In genomic region chr1:51833700-51834099, GRCh38 we compare ENCODE assay signal across 16 cellular contexts. TPM values are rescaled to one million over a fixed set of nuclear protein-coding genes. Genes with fewer than 3 reads are reported as not detected.
DNase-seq lines count a peak whose midpoint lies in the region; ATAC-seq and TF ChIP-seq lines count a peak whose summit lies in the region.
"Had no signal": no experiment of that assay in that cellular context is flagged by ENCODE, and none has a peak within 500 bp of the region (broad histone marks: within the 10 kb centered on the region; RNA-seq: fewer than 3 reads in every experiment).

No MANE protein-coding gene starts in this region.

- peaks cover 5% of the 10 kb centered on the region for H3K9me3 ChIP-seq in A673 (ENCODE audit: low read depth, low read length, poor library complexity, severe bottlenecking)
- H3K9me3 ChIP-seq in PC-3 (ENCODE audit: low read length): no peaks in the 10 kb centered on the region
- H3K9me3 ChIP-seq in ovary: no peaks in the 10 kb centered on the region
- H3K9me3 ChIP-seq in adrenal gland (replicated peaks in 1 of 3): no peaks in the 10 kb centered on the region
- H3K9me3 ChIP-seq: SJSA1 had no signal

- H3K36me3 ChIP-seq in A673 (ENCODE audit: insufficient read depth, low read length, poor library complexity, severe bottlenecking) (peaks cover 100% of the 10 kb centered on the region), PC-3 (ENCODE audit: low read depth, low read length) (peaks cover 16% of the 10 kb centered on the region), ovary (no peaks in the 10 kb centered on the region), adrenal gland (replicated peaks in 1 of 2) (peaks cover 0 to 19% of the 10 kb centered on the region in 2 donors)

- H3K4me1 ChIP-seq in A673 (ENCODE audit: insufficient read depth, low read length, poor library complexity, severe bottlenecking) (peaks cover 7% of the 10 kb centered on the region), PC-3 (ENCODE audit: insufficient read depth, low read length) (peaks cover 9% of the 10 kb centered on the region; the same call in 1 of the 2 replicates), ovary (ENCODE audit: insufficient read depth) (no peaks in the 10 kb centered on the region), adrenal gland (replicated peaks in 1 of 2) (no peaks in the 10 kb centered on the region)
- H3K4me1 ChIP-seq: BLaER1 treated with 17β-estradiol and CSF1 and Interleukin-3, amounts not matched to agents 10 nM and 100 nM; SJSA1 had no signal

- H4K20me1 ChIP-seq in PC-3 (ENCODE audit: low read length): no peaks in the 10 kb centered on the region

- H3K4me3 ChIP-seq in A673 (ENCODE audit: low read depth, low read length, poor library complexity, severe bottlenecking): no peak overlapping the region
- H3K4me3 ChIP-seq in PC-3 (ENCODE audit: low read length): no peak overlapping the region
- H3K4me3 ChIP-seq in ovary: no peak overlapping the region
- H3K4me3 ChIP-seq in adrenal gland: no peak overlapping the region
- H3K4me3 ChIP-seq: BLaER1 treated with 17β-estradiol and CSF1 and Interleukin-3, amounts not matched to agents 10 nM and 100 nM; SJSA1 had no signal

- TF ChIP-seq EP300 in ovary (IDR thresholded peaks at IDR 0.05): no peak

- CTCF ChIA-PET in A673 (lab: Charles Lee): no interaction called here
- CTCF ChIA-PET in PC-3 (lab: Charles Lee): no interaction called here

- POLR2A ChIA-PET in A673 (lab: Charles Lee; ENCODE audit: low non-redundant PET): no interaction called here
- POLR2A ChIA-PET in PC-3 (lab: Charles Lee; ENCODE audit: unreplicated experiment): no interaction called here

- H3K27me3 ChIP-seq in A673 (replicated peaks; ENCODE audit: insufficient read depth, low read depth, low read length, poor library complexity) (no peaks in the 10 kb centered on the region), PC-3 (ENCODE audit: low read length) (no peaks in the 10 kb centered on the region), ovary (no peaks in the 10 kb centered on the region), adrenal gland (no peaks in the 10 kb centered on the region)
- H3K27me3 ChIP-seq: BLaER1 treated with 17β-estradiol and CSF1 and Interleukin-3, amounts not matched to agents 10 nM and 100 nM; SJSA1 had no signal

- no peak overlapping the region for H3K9ac ChIP-seq in PC-3 (ENCODE audit: low read length)
- H3K9ac ChIP-seq: BLaER1 treated with 17β-estradiol and CSF1 and Interleukin-3, amounts not matched to agents 10 nM and 100 nM had no signal

- DNase-seq in A673 (ENCODE audit: low spot score) (no peak), ELR (ENCODE audit: low read depth) (peak; percentile 50), PC-3 (peak; percentile 66), fibroblast of gingiva (ENCODE audit: low read depth) (peak; percentile 1), ovary (no peak), adrenal gland (no peak)
- DNase-seq: NCI-H1417 treated with DMSO at 0.1 percent for 48 hours; NCI-H2029; NCI-H2171; NCI-H446; NCI-H69; NK-92 treated with Interleukin-12 subunit alpha and Interleukin-12 subunit beta, amount 100 ng/mL, for 24 hours had no signal

- 92 to 96% (median 96%) methylated on average over 2 of the region's 2 CpGs for WGBS in ovary, 3 donors
- WGBS in adrenal gland, 4 donors: 95 to 100% (median 98%) methylated on average over 2 of the region's 2 CpGs

- H3K79me2 ChIP-seq in PC-3 (ENCODE audit: low read length): no peaks in the 10 kb centered on the region

- no peak overlapping the region for H2AFZ ChIP-seq in PC-3 (ENCODE audit: low read length)

- H3F3A ChIP-seq in PC-3 (ENCODE audit: low read length, unreplicated experiment): no peaks in the 10 kb centered on the region

- H3K27ac ChIP-seq in A673 (ENCODE audit: low read depth, low read length, poor library complexity, severe bottlenecking) (peak overlapping the region; percentile 39), PC-3 (ENCODE audit: low read length) (no peak overlapping the region), ovary (no peak overlapping the region), adrenal gland (no peak overlapping the region)
- H3K27ac ChIP-seq: BLaER1 treated with 17β-estradiol and CSF1 and Interleukin-3, amounts not matched to agents 10 nM and 100 nM; SJSA1 had no signal

- no TSS peak for BruUV-seq in A673 (replicated peaks; lab: Mats Ljungman, UMichigan)
- BruUV-seq in PC-3 (replicated peaks; lab: Mats Ljungman, UMichigan): no TSS peak

- H3K9me2 ChIP-seq in PC-3 (replicated peaks; ENCODE audit: low read length): no peaks in the 10 kb centered on the region

- TF ChIP-seq CTCF in A673 (conservative IDR thresholded peaks at IDR 0.05; ENCODE audit: low read depth, low read length) (no peak), PC-3 (conservative IDR thresholded peaks at IDR 0.05; ENCODE audit: low read depth, low read length) (no peak), ovary (IDR thresholded peaks at IDR 0.05) (no peak), adrenal gland (IDR thresholded peaks at IDR 0.05) (no peak)

- H3K4me2 ChIP-seq in PC-3 (ENCODE audit: low read length): no peak overlapping the region
- H3K4me2 ChIP-seq: BLaER1 treated with 17β-estradiol and CSF1 and Interleukin-3, amounts not matched to agents 10 nM and 100 nM had no signal

- intact Hi-C loops in A673 (cut with micrococcal nuclease; ENCODE audit: unreplicated experiment): no loop called here
- intact Hi-C loops in PC-3 (cut with micrococcal nuclease): no loop called here
- intact Hi-C loops in ovary (cut with DNase I): no loop called here
- intact Hi-C loops in adrenal gland (cut with DNase I): no loop called here

- TF ChIP-seq POLR2A in ovary (IDR thresholded peaks at IDR 0.05) (no peak), adrenal gland (IDR thresholded peaks at IDR 0.05) (no peak)

- ATAC-seq in PC-3 (peak; percentile 78), HG03139 (IDR thresholded peaks at IDR 0.05; ENCODE audit: unreplicated experiment) (no peak), GM21529 (IDR thresholded peaks at IDR 0.05; ENCODE audit: unreplicated experiment) (no peak)

RNA-seq across cellular contexts. Expression of gene NRDC, which starts 44.8 kb away (rescaled TPM):
- total RNA-seq in A673 (2021) (1,009 and 1,043 TPM in 2 replicates), PC-3 (2014; rRNA removed) (96.8 and 116 TPM in 2 replicates), ovary (100 to 1,000 TPM in 3 of 7 donors, 10 to 100 TPM in 4; 55.7 to 121 (median 88.6) TPM), adrenal gland (100 to 1,000 TPM in 4 of 8 donors, 10 to 100 TPM in 4; 49.5 to 146 (median 98.7) TPM)
- polyA plus RNA-seq in ovary (10 to 100 TPM; 46.1 to 88.3 TPM), adrenal gland (100 to 1,000 TPM; 180 to 373 (median 181) TPM)

Comparison
In these comparisons a context has a peak if more than half of its experiments do, and no peak if none do; other contexts are left out.
1. DNase-seq: peak in ELR (single experiment), PC-3 (single experiment) and fibroblast of gingiva (single experiment); none in A673 (single experiment), ovary (0 of 5) and adrenal gland (0 of 7).